Comparison of ENCODE assay signal across 8 cellular contexts in genomic region chr1:153774780-153775431, GRCh38. TPM values are rescaled to one million over a fixed set of nuclear protein-coding genes. Genes with fewer than 3 reads are reported as not detected.
A peak's percentile ranks its signal among the peaks of the same experiment; 100 is the strongest.
DNase-seq lines count a peak whose midpoint lies in the region; ATAC-seq, FAIRE-seq and TF ChIP-seq lines count a peak whose summit lies in the region.

Gene SLC27A3, plus strand, starts transcription at chr1:153775407. Its CDS starts 91 bp downstream, at chr1:153775498.

- no peak for DNase-seq in activated naive CD4-positive, alpha-beta T cell treated with anti-CD3 and anti-CD28 coated beads, Interleukin-2, amount 10 ng/mL, durations not matched to agents 7 days and 5 days
- no peak for DNase-seq in activated naive CD4-positive, alpha-beta T cell treated with Interleukin-2 at 50 U/mL for 16 hours
- DNase-seq in SJCRH30 = no peak
- DNase-seq in right lobe of liver = peak; percentile 80 to 88 (median 84)
- peak; percentile 73 for DNase-seq in stomach
- DNase-seq in urothelium cell line (ENCODE audit: low spot score) = no peak

- no peaks in the 10 kb centered on the region for H3K9me3 Mint-ChIP-seq in activated naive CD4-positive, alpha-beta T cell treated with anti-CD3 and anti-CD28 coated beads, Interleukin-2, amount 10 ng/mL, durations not matched to agents 7 days and 5 days

- H3K4me3 Mint-ChIP-seq in activated naive CD4-positive, alpha-beta T cell treated with anti-CD3 and anti-CD28 coated beads, Interleukin-2, amount 10 ng/mL, durations not matched to agents 7 days and 5 days = peak within 1 kb of the TSS; percentile 79

- peaks cover 18% of the 10 kb centered on the region for H3K36me3 Mint-ChIP-seq in activated naive CD4-positive, alpha-beta T cell treated with anti-CD3 and anti-CD28 coated beads, Interleukin-2, amount 10 ng/mL, durations not matched to agents 7 days and 5 days

- H3K27ac ChIP-seq in SJCRH30 = no peak within 1 kb of the TSS
- no peak within 1 kb of the TSS for H3K27ac ChIP-seq in ectodermal cell (ENCODE audit: insufficient read depth, low read depth, low read length, poor library complexity, severe bottlenecking)
- H3K27ac ChIP-seq in right lobe of liver = peak within 1 kb of the TSS; percentile 63 to 83 (median 76)
- H3K27ac ChIP-seq in stomach = peak within 1 kb of the TSS; percentile 85 to 93 (median 89)

- H3K4me1 Mint-ChIP-seq in activated naive CD4-positive, alpha-beta T cell treated with anti-CD3 and anti-CD28 coated beads, Interleukin-2, amount 10 ng/mL, durations not matched to agents 7 days and 5 days = peaks cover 36% of the 10 kb centered on the region

- no peak for TF ChIP-seq POLR2A in right lobe of liver (IDR thresholded peaks at IDR 0.05)
- TF ChIP-seq POLR2A in stomach (IDR thresholded peaks at IDR 0.05) = no peak

- ATAC-seq in HG03520 (IDR thresholded peaks at IDR 0.05; ENCODE audit: unreplicated experiment) = peak; percentile 21
- peak; percentile 61 to 77 (median 69) for ATAC-seq in right lobe of liver

- peaks cover 6% of the 10 kb centered on the region for H3K27me3 Mint-ChIP-seq in activated naive CD4-positive, alpha-beta T cell treated with anti-CD3 and anti-CD28 coated beads, Interleukin-2, amount 10 ng/mL, durations not matched to agents 7 days and 5 days

- no peaks in the 10 kb centered on the region for H3K36me3 ChIP-seq in SJCRH30
- H3K36me3 ChIP-seq in ectodermal cell (ENCODE audit: control insufficient read depth, insufficient read depth, low read length) = peaks cover 9% of the 10 kb centered on the region
- peaks cover 0 to 28% (median 3%) of the 10 kb centered on the region in 4 donors for H3K36me3 ChIP-seq in right lobe of liver
- peaks cover 21 to 52% (median 46%) of the 10 kb centered on the region in 4 donors for H3K36me3 ChIP-seq in stomach

- no peak for FAIRE-seq in urothelium cell line (lab: Jason Lieb, UNC)

- H3K27ac Mint-ChIP-seq in activated naive CD4-positive, alpha-beta T cell treated with anti-CD3 and anti-CD28 coated beads, Interleukin-2, amount 10 ng/mL, durations not matched to agents 7 days and 5 days = peak within 1 kb of the TSS; percentile 89

- WGBS in ectodermal cell, 2 experiments = 9% methylated on average over 34 of the region's 34 CpGs
- WGBS in right lobe of liver (ENCODE audit: insufficient coverage, low coverage, low lambda C conversion rate, missing lambda C conversion rate) = under 1% methylated on average over 29 of the region's 34 CpGs
- WGBS in stomach, 5 donors = 2 to 6% (median 4%) methylated on average over 21 to 34 of the region's 34 CpGs

- intact Hi-C loops in right lobe of liver (cut with DNase I) = loop anchor here in 1 of 2 donors (10.0 kb wide), 1 partner anchor 100 kb away; the partner anchor contains the start of genes ILF2 and NPR1
- intact Hi-C loops in stomach (cut with DNase I; ENCODE audit: low total_unique reads) = no loop called here

- H3K9me3 ChIP-seq in SJCRH30 (replicated peaks) (no peaks in the 10 kb centered on the region), ectodermal cell (ENCODE audit: control insufficient read depth, low read length) (no peaks in the 10 kb centered on the region), right lobe of liver (no peaks in the 10 kb centered on the region), stomach (no peaks in the 10 kb centered on the region)

- H3K4me1 ChIP-seq in SJCRH30 (no peaks in the 10 kb centered on the region), ectodermal cell (ENCODE audit: control insufficient read depth, insufficient read depth, low read length) (peaks cover 4% of the 10 kb centered on the region), right lobe of liver (peaks cover 0 to 43% (median 17%) of the 10 kb centered on the region in 4 donors), stomach (peaks cover 46 to 94% (median 80%) of the 10 kb centered on the region in 4 donors)

- CTCF ChIA-PET in activated naive CD4-positive, alpha-beta T cell treated with anti-CD3 and anti-CD28 coated beads, Interleukin-2, amount 10 ng/mL, durations not matched to agents 7 days and 5 days (lab: Charles Lee) = interaction anchor here (0.8 to 2.1 kb wide), 3 partner anchors 22 to 212 kb away, joined by 3 to 10 read pairs (median 3); partner anchors contain the start of gene RAB13

- peak within 1 kb of the TSS; percentile 49 for H3K4me3 ChIP-seq in SJCRH30
- H3K4me3 ChIP-seq in ectodermal cell (ENCODE audit: insufficient read depth, low read depth, low read length) = peak within 1 kb of the TSS; percentile 49
- peak within 1 kb of the TSS; percentile 61 to 73 (median 68) for H3K4me3 ChIP-seq in right lobe of liver
- peak within 1 kb of the TSS; percentile 68 to 88 (median 75) for H3K4me3 ChIP-seq in stomach

- TF ChIP-seq EP300 in stomach (IDR thresholded peaks at IDR 0.05) = no peak

- no peaks in the 10 kb centered on the region for H3K27me3 ChIP-seq in SJCRH30
- peaks cover 15% of the 10 kb centered on the region for H3K27me3 ChIP-seq in ectodermal cell (ENCODE audit: control insufficient read depth, insufficient read depth, low read length, poor library complexity, severe bottlenecking)
- H3K27me3 ChIP-seq in right lobe of liver = no peaks in the 10 kb centered on the region
- H3K27me3 ChIP-seq in stomach = no peaks in the 10 kb centered on the region

- TF ChIP-seq CTCF in right lobe of liver (IDR thresholded peaks at IDR 0.05) (no peak), stomach (IDR thresholded peaks at IDR 0.05) (no peak)

RNA-seq across cellular contexts. Expression of gene SLC27A3, which starts in this region (rescaled TPM):
- 1.6 and 2.1 TPM in 2 replicates for total RNA-seq in SJCRH30 (2014; rRNA removed; shearing (Covaris generic))
- 10.2 TPM for polyA plus RNA-seq in ectodermal cell (2013, experiment 1 of 4)
- 10.3 TPM for polyA plus RNA-seq in ectodermal cell (2013, experiment 2 of 4)
- 12.3 TPM for polyA plus RNA-seq in ectodermal cell (2013, experiment 3 of 4)
- polyA plus RNA-seq in ectodermal cell (2013, experiment 4 of 4) = 12.2 TPM
- total RNA-seq in right lobe of liver (10 to 100 TPM; 25.4 to 50.4 (median 36.9) TPM), stomach (10 to 100 TPM; 14.9 to 89.9 (median 62.2) TPM)
- 10 to 100 TPM; 17.4 to 86.8 (median 44.1) TPM for polyA plus RNA-seq in stomach

Comparison
In these comparisons a context has a peak if more than half of its experiments do, and no peak if none do; other contexts are left out.
1. DNase-seq: peak in right lobe of liver (3 of 3) and stomach (single experiment); none in activated naive CD4-positive, alpha-beta T cell treated with anti-CD3 and anti-CD28 coated beads, Interleukin-2, amount 10 ng/mL, durations not matched to agents 7 days and 5 days (single experiment), activated naive CD4-positive, alpha-beta T cell treated with Interleukin-2 at 50 U/mL for 16 hours (single experiment), SJCRH30 (0 of 2) and urothelium cell line (single experiment).
2. H3K27ac ChIP-seq: peak in right lobe of liver (3 of 3) and stomach (5 of 5); none in SJCRH30 (single experiment) and ectodermal cell (single experiment).
3. Peak in every context shown above with its lines, with median percentiles within 50 percentile points of each other: H3K4me3 ChIP-seq.